8 cellular contexts compared by ENCODE assay signal in the genomic region with DNA sequence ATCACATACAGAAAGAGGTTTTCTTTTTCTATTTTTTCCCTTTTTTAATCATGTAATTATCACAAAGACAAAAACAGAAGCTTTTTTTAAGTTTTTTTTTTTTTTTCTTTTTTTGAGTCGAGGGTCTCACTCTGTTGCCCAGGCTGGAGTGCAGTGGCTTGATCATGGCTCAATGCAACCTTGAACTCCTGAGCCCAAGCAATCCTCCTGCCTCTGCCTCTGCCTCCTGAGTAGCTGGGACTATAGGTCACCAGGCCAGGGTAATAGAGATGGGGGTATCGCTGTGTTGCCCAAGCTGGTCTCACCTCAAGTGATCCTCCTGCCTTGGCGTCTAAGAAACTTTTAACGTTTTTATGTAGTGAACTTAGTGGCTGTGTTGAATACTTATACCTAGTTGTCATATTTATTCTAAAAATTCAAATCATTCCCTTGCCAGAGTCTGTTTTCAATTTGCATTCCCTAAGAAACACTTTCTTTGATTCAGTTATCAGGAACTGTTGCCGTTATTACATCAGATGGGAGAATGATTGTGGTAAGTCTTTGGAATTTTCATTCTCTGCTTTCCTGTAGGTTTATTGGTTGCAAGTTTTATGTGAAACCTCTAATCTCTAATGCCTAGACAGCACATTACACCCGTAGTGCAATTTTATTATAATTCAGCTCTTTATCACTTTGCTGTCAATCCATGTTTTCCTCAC. TPM values are rescaled to one million over a fixed set of nuclear protein-coding genes. Genes with fewer than 3 reads are reported as not detected.
DNase-seq lines count a peak whose midpoint lies in the region; ATAC-seq and TF ChIP-seq lines count a peak whose summit lies in the region.

No MANE protein-coding gene starts in this region.

- H3K4me1 ChIP-seq in mucosa of rectum (ENCODE audit: control insufficient read depth in 2 of 2, insufficient read depth in 2 of 2, low read length in 2 of 2) = peaks cover 11 to 17% of the 10 kb centered on the region in 2 donors

- H3K27me3 ChIP-seq in mucosa of rectum (ENCODE audit: control insufficient read depth in 2 of 2, insufficient read depth in 2 of 2, low read length in 2 of 2) = no peaks in the 10 kb centered on the region

- TF ChIP-seq CTCF in AG10803 (conservative IDR thresholded peaks at IDR 0.05; ENCODE audit: low read length) (no peak), astrocyte of the spinal cord (IDR thresholded peaks at IDR 0.05; ENCODE audit: low read depth, low read length) (no peak)

- H3K27ac ChIP-seq in mucosa of rectum (ENCODE audit: low read depth in 2 of 2, low read length in 2 of 2) = no peak overlapping the region

- H3K4me3 ChIP-seq in AG10803 (ENCODE audit: low read length) (peak overlapping the region; percentile 77), astrocyte of the spinal cord (ENCODE audit: low read depth, low read length) (peak overlapping the region; percentile 89), mucosa of rectum (ENCODE audit: low read length in 2 of 2) (peak overlapping the region; percentile 99 to 100)

- H3K9ac ChIP-seq in mucosa of rectum (ENCODE audit: low read depth in 1 of 2, low read length in 2 of 2) = peak overlapping the region in 1 of 2 donors; percentile 96

- H3K36me3 ChIP-seq in mucosa of rectum (ENCODE audit: control insufficient read depth in 2 of 2, insufficient read depth in 2 of 2, low read length in 2 of 2) = peaks cover 16 to 20% of the 10 kb centered on the region in 2 donors

- ATAC-seq in GM18868 (IDR thresholded peaks at IDR 0.05; ENCODE audit: unreplicated experiment) (no peak), HG03457 (IDR thresholded peaks at IDR 0.05; ENCODE audit: unreplicated experiment) (no peak)

- in situ Hi-C loops in astrocyte of the spinal cord (cut with HindIII; ENCODE audit: low sequenced_read_pairs) = no loop called here

- DNase-seq in AG10803 (ENCODE audit: low read depth) = peak; percentile 80
- peak; percentile 22 for DNase-seq in HT-29 (ENCODE audit: low spot score)
- peak; percentile 7 for DNase-seq in astrocyte of the spinal cord (ENCODE audit: low read depth, low spot score)
- DNase-seq in NCI-H1436 treated with DMSO at 0.1 percent for 48 hours (lab: John Stamatoyannopoulos, UW) = no peak
- no peak for DNase-seq in NCI-H748 treated with DMSO at 0.1 percent for 48 hours (lab: John Stamatoyannopoulos, UW)

- H3K9me3 ChIP-seq in mucosa of rectum (ENCODE audit: control insufficient read depth in 2 of 2, low read length in 2 of 2) = no peaks in the 10 kb centered on the region

RNA-seq across cellular contexts. Expression of gene LSM8, which starts 1.3 kb away (rescaled TPM):
- total RNA-seq in HT-29 (2014; rRNA removed; shearing (Covaris generic)) = 89.8 and 108 TPM in 2 replicates

RNA-seq across cellular contexts. Expression of gene ANKRD7, which starts 39.2 kb away (rescaled TPM):
- total RNA-seq in HT-29 (2014; rRNA removed; shearing (Covaris generic)) = not detected in 2 replicates

Comparison
In these comparisons a context has a peak if more than half of its experiments do, and no peak if none do; other contexts are left out.
1. DNase-seq: peak in AG10803 (single experiment), HT-29 (single experiment) and astrocyte of the spinal cord (single experiment); none in NCI-H1436 treated with DMSO at 0.1 percent for 48 hours (single experiment) and NCI-H748 treated with DMSO at 0.1 percent for 48 hours (single experiment).
2. Peak in every context shown above with its lines, with median percentiles within 50 percentile points of each other: H3K4me3 ChIP-seq.